In the genomic region with DNA sequence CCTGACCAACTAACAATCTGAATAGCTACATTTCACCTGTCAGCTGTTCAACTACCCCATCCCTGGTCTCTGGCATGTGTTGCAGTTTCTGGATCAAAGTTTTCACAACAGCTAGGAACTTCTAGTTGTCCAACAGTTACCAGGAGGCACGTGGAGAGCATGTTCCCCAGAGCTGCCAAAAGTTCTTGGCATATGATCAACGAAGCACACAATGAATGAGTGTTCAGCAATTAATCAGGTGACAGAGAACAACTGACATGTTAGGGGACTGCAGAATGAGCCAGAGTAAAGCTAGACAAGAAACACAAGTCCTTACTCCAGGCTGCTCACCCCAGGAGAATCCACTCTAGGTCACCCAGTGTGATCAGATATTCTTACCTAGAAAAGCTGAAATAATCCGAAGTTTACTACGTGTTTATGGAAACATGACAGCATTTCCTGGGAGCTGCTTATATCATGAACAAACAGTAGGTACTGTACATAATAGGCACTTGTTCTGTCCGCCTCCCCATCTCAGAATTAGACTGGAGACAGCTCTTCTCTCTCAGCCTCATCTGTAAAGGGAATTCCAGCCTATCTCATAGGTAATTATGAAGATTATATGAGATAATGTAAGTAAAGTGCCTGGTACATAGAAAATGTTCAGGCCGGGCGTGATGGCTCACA, we compare ENCODE assay signal across 11 cellular contexts. TPM values are rescaled to one million over a fixed set of nuclear protein-coding genes. Genes with fewer than 3 reads are reported as not detected.
A peak's percentile ranks its signal among the peaks of the same experiment; 100 is the strongest.
DNase-seq lines count a peak whose midpoint lies in the region; ATAC-seq and TF ChIP-seq lines count a peak whose summit lies in the region.
"Had no signal": no experiment of that assay in that cellular context is flagged by ENCODE, and none has a peak within 500 bp of the region (broad histone marks: within the 10 kb centered on the region; RNA-seq: fewer than 3 reads in every experiment).

No MANE protein-coding gene starts in this region.

- ATAC-seq in GM18517 (IDR thresholded peaks at IDR 0.05; ENCODE audit: unreplicated experiment) = no peak
- ATAC-seq: Panc1 had no signal

- no peaks in the 10 kb centered on the region for H3K27me3 ChIP-seq in neutrophil

- H3K36me3 ChIP-seq in neutrophil = no peaks in the 10 kb centered on the region

- DNase-seq in C1 segment of cervical spinal cord (lab: John Stamatoyannopoulos, UW) (peak in 10 of 14 donors; percentile 4 to 45 (median 32)), NCI-H446 (lab: John Stamatoyannopoulos, UW) (peak; percentile 54 to 86), fibroblast of the aortic adventitia (ENCODE audit: low read depth) (peak; percentile 91), GM19240 (ENCODE audit: insufficient read length, low spot score) (no peak), HT-29 (ENCODE audit: low spot score) (no peak), DMS53 (lab: John Stamatoyannopoulos, UW) (no peak)
- DNase-seq: activated CD8-positive, alpha-beta memory T cell treated with anti-CD3 and anti-CD28 coated beads, Interleukin-2, amount 50 U/mL, for 4 hours; stimulated activated CD4-positive, alpha-beta T cell treated with anti-CD3 and anti-CD28 coated beads, Interleukin-2, amount 100 ng/mL, for 48 hours had no signal

- H3K4me3 ChIP-seq in fibroblast of the aortic adventitia (ENCODE audit: low read depth, low read length) (no peak overlapping the region), neutrophil (ENCODE audit: low read depth in 1 of 2, low read length in 1 of 2) (no peak overlapping the region)

- peak overlapping the region; percentile 35 for H3K27ac ChIP-seq in neutrophil

- H3K4me1 ChIP-seq in neutrophil (ENCODE audit: control insufficient read depth in 1 of 2, insufficient read depth in 1 of 2, low read depth in 1 of 2, low read length in 1 of 2) = peaks cover 44 to 46% of the 10 kb centered on the region in 2 experiments

- no peak for TF ChIP-seq CTCF in fibroblast of the aortic adventitia (IDR thresholded peaks at IDR 0.05; ENCODE audit: insufficient read depth, low read length)
- no peak for TF ChIP-seq CTCF in neutrophil (IDR thresholded peaks at IDR 0.05)

- no peaks in the 10 kb centered on the region for H3K9me3 ChIP-seq in neutrophil

RNA-seq across cellular contexts. Expression of a gene that starts 50.6 kb away (rescaled TPM):
- total RNA-seq in fibroblast of the aortic adventitia (ENCODE audit: low replicate concordance) = 2.9 and 8.0 TPM in 2 replicates
- 1.2 and 1.6 TPM in 2 replicates for total RNA-seq in HT-29 (2014; rRNA removed; shearing (Covaris generic))

Comparison
In these comparisons a context has a peak if more than half of its experiments do, and no peak if none do; other contexts are left out.
1. DNase-seq: peak in C1 segment of cervical spinal cord (10 of 14), NCI-H446 (2 of 2) and fibroblast of the aortic adventitia (single experiment); none in GM19240 (single experiment), HT-29 (single experiment) and DMS53 (single experiment).